Comparison of ENCODE assay signal across 22 cellular contexts in the genomic region with DNA sequence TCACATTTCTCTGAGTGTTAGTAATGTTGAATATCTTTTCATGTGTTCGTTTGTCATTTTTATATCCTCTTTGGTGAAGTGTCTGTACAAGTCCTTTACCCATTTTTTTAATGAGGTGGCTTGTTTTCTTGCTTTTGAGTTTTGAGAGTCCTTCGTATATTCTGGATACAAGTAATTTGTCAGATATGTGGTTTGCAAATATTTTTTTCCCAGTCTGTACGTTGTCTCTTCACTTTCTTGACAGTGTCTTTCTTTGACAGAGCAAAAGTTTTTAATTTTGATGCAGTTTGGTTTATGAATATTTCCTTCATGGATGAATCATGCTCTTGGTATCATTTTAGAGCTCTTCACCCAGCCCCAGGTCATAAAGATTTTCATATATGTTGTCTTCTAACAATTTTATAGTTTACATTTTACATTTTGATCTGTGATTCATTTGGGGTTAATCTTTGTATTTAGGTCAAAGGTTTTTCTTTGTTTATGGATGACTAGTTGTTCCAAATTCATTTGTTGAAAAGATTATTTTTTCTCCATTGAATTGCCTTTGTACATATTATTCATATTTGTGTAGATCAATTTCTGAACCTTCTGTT.
"Had no signal": no experiment of that assay in that cellular context is flagged by ENCODE, and none has a peak within 500 bp of the region (broad histone marks: within the 10 kb centered on the region; RNA-seq: fewer than 3 reads in every experiment).

No MANE protein-coding gene starts in this region.

- H3K27ac ChIP-seq: brain microvascular endothelial cell, PC-9 had no signal

- H3K27me3 ChIP-seq: brain microvascular endothelial cell had no signal

- H3K36me3 ChIP-seq: brain microvascular endothelial cell had no signal

- DNase-seq: activated B cell treated with CpG ODN at 0.5 μM for 24 hours; activated CD4-positive, alpha-beta memory T cell treated with anti-CD3 and anti-CD28 coated beads for 36 hours; activated CD4-positive, alpha-beta T cell treated with anti-CD3 and anti-CD28 coated beads, Interleukin-2, amount 10 ng/mL, durations not matched to agents 7 days and 5 days; activated CD8-positive, alpha-beta memory T cell treated with anti-CD3 and anti-CD28 coated beads for 24 hours; activated effector memory CD4-positive, alpha-beta T cell treated with anti-CD3 and anti-CD28 coated beads, Interleukin-2, amount 50 U/mL, for 16 hours; activated naive CD4-positive, alpha-beta T cell treated with Interleukin-2 at 50 U/mL for 16 hours; activated naive CD8-positive, alpha-beta T cell treated with anti-CD3 and anti-CD28 coated beads, Interleukin-2, amount 50 U/mL, for 24 hours; activated T-cell treated with anti-CD3 and anti-CD28 coated beads, Interleukin-2, amount 50 U/mL, for 4 hours; amygdala; brain microvascular endothelial cell; Kasumi-1; NCI-H1105 treated with DMSO at 0.1 percent for 48 hours; NCI-H1436 treated with DMSO at 0.1 percent for 48 hours; NCI-H187; NCI-H2081; NCI-H446; NCI-H524; PC-9; SIG-M5; T-cell; T-helper 2 cell; T1000 had no signal

- H3K4me2 ChIP-seq: PC-9 had no signal

- H2AFZ ChIP-seq: PC-9 had no signal

- ATAC-seq: activated naive CD8-positive, alpha-beta T cell treated with anti-CD3 and anti-CD28 coated beads, Interleukin-2, amount 50 U/mL, for 24 hours; activated T-cell treated with anti-CD3 and anti-CD28 coated beads, Interleukin-2, amount 50 U/mL, for 4 hours; T-cell had no signal

- H3K4me3 ChIP-seq: PC-9 had no signal
